Comparison of ENCODE assay signal across 1 cellular context in the genomic region with DNA sequence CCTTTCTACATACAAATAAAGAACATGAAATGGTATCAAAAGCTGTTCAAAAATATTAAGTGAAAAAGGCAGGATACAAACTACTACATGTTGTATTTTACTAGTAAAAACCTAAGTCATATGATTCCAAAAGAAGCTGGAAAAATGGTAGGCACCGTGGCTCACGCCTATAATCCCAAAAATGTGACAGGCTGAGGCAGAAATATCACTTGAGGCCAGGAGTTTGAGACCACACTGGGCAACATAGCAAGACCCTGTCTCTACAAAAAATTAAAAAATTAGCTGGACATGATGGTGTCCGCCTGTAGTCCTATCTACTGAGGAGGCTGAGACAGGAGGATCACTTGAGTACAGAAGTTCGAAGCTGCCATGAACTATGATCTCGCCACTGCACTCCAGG.
TF ChIP-seq lines count a peak whose summit lies in the region.

No MANE protein-coding gene starts in this region.

TF ChIP-seq in endothelial cell of umbilical vein, 7 proteins besides CTCF, POLR2A, EP300 and RAD21 (continued from another document):
- TF ChIP-seq, protein P1, sequence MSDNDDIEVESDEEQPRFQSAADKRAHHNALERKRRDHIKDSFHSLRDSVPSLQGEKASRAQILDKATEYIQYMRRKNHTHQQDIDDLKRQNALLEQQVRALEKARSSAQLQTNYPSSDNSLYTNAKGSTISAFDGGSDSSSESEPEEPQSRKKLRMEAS (IDR thresholded peaks at IDR 0.05; ENCODE audit: insufficient read depth, insufficient read length), result no peak
- TF ChIP-seq JUN (IDR thresholded peaks at IDR 0.05; ENCODE audit: borderline replicate concordance, insufficient read depth, insufficient read length, low read depth) (no peak), MYC (IDR thresholded peaks at IDR 0.05; ENCODE audit: low read depth, low read length) (no peak), POLR2AphosphoS5 (IDR thresholded peaks at IDR 0.05; ENCODE audit: insufficient read depth, low read depth, low read length) (no peak), EZH2 (IDR thresholded peaks at IDR 0.05; ENCODE audit: borderline replicate concordance, low read depth, low read length, severe bottlenecking) (no peak)
TF ChIP-seq in endothelial cell of umbilical vein: peak in this region for 0.
